1 cellular context compared by ENCODE assay signal in the genomic region with DNA sequence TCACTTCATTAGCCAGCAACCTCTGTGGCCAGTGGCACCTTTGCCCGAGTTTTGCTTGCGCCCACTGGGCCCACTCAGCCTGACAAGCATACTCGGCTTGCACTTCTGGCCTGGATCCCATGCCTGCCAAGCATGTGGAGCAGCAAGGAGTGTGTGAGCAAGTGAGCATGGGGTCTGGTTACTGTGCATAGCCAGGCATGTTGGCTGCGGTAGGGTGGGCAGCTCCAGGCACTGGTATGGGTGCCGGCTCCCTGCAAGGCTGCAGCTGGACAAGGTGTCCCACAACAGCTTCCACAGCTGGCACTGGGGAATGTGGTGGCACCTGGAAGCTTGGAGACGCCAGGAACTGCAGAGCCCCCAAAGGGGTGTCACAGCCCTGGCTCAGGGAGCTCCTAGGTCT.
TF ChIP-seq lines count a peak whose summit lies in the region.

No MANE protein-coding gene starts in this region.

TF ChIP-seq in H1, 55 proteins besides CTCF, POLR2A, EP300 and RAD21 (continued from another document):
- TF ChIP-seq RFX5 (IDR thresholded peaks at IDR 0.05; ENCODE audit: borderline replicate concordance, low read depth, low read length) (no peak), SUZ12 (IDR thresholded peaks at IDR 0.05; ENCODE audit: low read length) (no peak), KDM4A (IDR thresholded peaks at IDR 0.05; ENCODE audit: low read depth, low read length, severe bottlenecking) (no peak), KDM1A (IDR thresholded peaks at IDR 0.05; ENCODE audit: borderline replicate concordance, low read length) (no peak), TAF7 (optimal IDR thresholded peaks at IDR 0.05; ENCODE audit: borderline replicate concordance, low read depth, low read length) (no peak), BRCA1 (IDR thresholded peaks at IDR 0.05; ENCODE audit: low read depth, low read length) (no peak), PHF8 (conservative IDR thresholded peaks at IDR 0.05; ENCODE audit: low read depth, low read length) (no peak), CHD7 (IDR thresholded peaks at IDR 0.05; ENCODE audit: insufficient replicate concordance, low read length) (no peak), TAF1 (IDR thresholded peaks at IDR 0.05; ENCODE audit: low read depth, low read length) (no peak), ATF3 (IDR thresholded peaks at IDR 0.05; ENCODE audit: insufficient read depth, low read depth, low read length) (no peak)
